9 cellular contexts compared by ENCODE assay signal in genomic region chr17:7481275-7481674, GRCh38. TPM values are rescaled to one million over a fixed set of nuclear protein-coding genes. Genes with fewer than 3 reads are reported as not detected.
A peak's percentile ranks its signal among the peaks of the same experiment; 100 is the strongest.
DNase-seq lines count a peak whose midpoint lies in the region; ATAC-seq and TF ChIP-seq lines count a peak whose summit lies in the region.
"Not testable (repeated sequence)": the region's sequence is repeated elsewhere in the genome, so short reads cannot be mapped to it uniquely, and the experiment has no call there.
"Had no signal": no experiment of that assay in that cellular context is flagged by ENCODE, and none has a peak within 500 bp of the region (broad histone marks: within the 10 kb centered on the region; RNA-seq: fewer than 3 reads in every experiment).

Gene SLC35G6 (plus strand): TSS chr17:7481446. CDS start chr17:7481517, 71 bp downstream.

- H3K4me1 ChIP-seq in BLaER1 (peaks cover 66% of the 10 kb centered on the region), adipocyte (ENCODE audit: control insufficient read depth, insufficient read depth, low read length) (peaks cover 39% of the 10 kb centered on the region), esophagus (ENCODE audit: control insufficient read depth in 2 of 2, insufficient read depth in 2 of 2, low read length in 1 of 2) (peaks cover 7 to 29% of the 10 kb centered on the region in 2 donors), lower lobe of right lung (peaks cover 48% of the 10 kb centered on the region)

- H3K4me1 Mint-ChIP-seq in IgD-negative memory B cell (peaks cover 39 to 48% (median 43%) of the 10 kb centered on the region in 3 donors), osteocyte (ENCODE audit: unreplicated experiment) (peaks cover 63% of the 10 kb centered on the region)

- peaks cover 41% of the 10 kb centered on the region for H4K20me1 ChIP-seq in BLaER1

- TF ChIP-seq CTCF in WERI-Rb-1 (IDR thresholded peaks at IDR 0.05; ENCODE audit: low read depth, low read length); lower lobe of right lung (IDR thresholded peaks at IDR 0.05); osteocyte (IDR thresholded peaks at IDR 0.05): not testable (repeated sequence)

- H3K9me3 Mint-ChIP-seq in IgD-negative memory B cell; osteocyte (ENCODE audit: unreplicated experiment): not testable (repeated sequence)

- intact Hi-C loops in lower lobe of right lung (cut with DNase I): not testable (repeated sequence)

- not testable (repeated sequence) for H3K27me3 Mint-ChIP-seq in IgD-negative memory B cell; osteocyte (ENCODE audit: unreplicated experiment)

- peak within 1 kb of the TSS; percentile 96 for H3K4me3 ChIP-seq in BLaER1
- peak within 1 kb of the TSS; percentile 67; the same call in 1 of the 2 replicates for H3K4me3 ChIP-seq in WERI-Rb-1 (ENCODE audit: low read depth, low read length)
- peak within 1 kb of the TSS; percentile 88 for H3K4me3 ChIP-seq in adipocyte (ENCODE audit: low read length)
- H3K4me3 ChIP-seq in esophagus (ENCODE audit: low read depth in 1 of 2, low read length in 2 of 2): not testable (repeated sequence)
- H3K4me3 ChIP-seq in lower lobe of right lung: peak within 1 kb of the TSS; percentile 86

- not testable (repeated sequence) for H3K36me3 Mint-ChIP-seq in IgD-negative memory B cell; osteocyte (ENCODE audit: unreplicated experiment)

- H3K9ac ChIP-seq in BLaER1: peak within 1 kb of the TSS; percentile 99
- peak within 1 kb of the TSS; percentile 98 for H3K9ac ChIP-seq in adipocyte (ENCODE audit: low read length)

- not testable (repeated sequence) for ATAC-seq in lower lobe of right lung

- not testable (repeated sequence) for H3K27me3 ChIP-seq in BLaER1; WERI-Rb-1 (ENCODE audit: insufficient read depth, low read depth, severe bottlenecking); adipocyte (replicated peaks; ENCODE audit: control insufficient read depth, insufficient read depth, low read length); esophagus (ENCODE audit: control insufficient read depth in 1 of 2, insufficient read depth in 2 of 2, low read length in 2 of 2); lower lobe of right lung (ENCODE audit: low read depth)

- WGBS in esophagus, 2 donors: 93% methylated on average over 4 of the region's 4 CpGs

- DNase-seq in WERI-Rb-1; adipocyte (ENCODE audit: low read depth); lower lobe of right lung; osteocyte (ENCODE audit: extremely low spot score, unreplicated experiment): not testable (repeated sequence)

- not testable (repeated sequence) for H3K9me3 ChIP-seq in BLaER1; WERI-Rb-1 (ENCODE audit: severe bottlenecking); adipocyte (ENCODE audit: control insufficient read depth, low read length); esophagus (ENCODE audit: control insufficient read depth in 2 of 2, insufficient read depth in 1 of 2, low read depth in 1 of 2, low read length in 1 of 2); lower lobe of right lung

- H3K4me3 Mint-ChIP-seq in IgD-negative memory B cell: peak within 1 kb of the TSS; percentile 84 to 98 (median 92)
- peak within 1 kb of the TSS; percentile 84 for H3K4me3 Mint-ChIP-seq in osteocyte (ENCODE audit: unreplicated experiment)

- not testable (repeated sequence) for H3K36me3 ChIP-seq in BLaER1; WERI-Rb-1; adipocyte (ENCODE audit: control insufficient read depth, insufficient read depth, low read length, severe bottlenecking); esophagus (ENCODE audit: control insufficient read depth in 2 of 2, insufficient read depth in 2 of 2, low read length in 1 of 2); lower lobe of right lung

- H3K27ac ChIP-seq in BLaER1 (peak within 1 kb of the TSS; percentile 100), WERI-Rb-1 (peak within 1 kb of the TSS; percentile 97), esophagus (ENCODE audit: low read depth in 2 of 2, low read length in 1 of 2) (peak within 1 kb of the TSS; percentile 96 to 100), lower lobe of right lung (peak within 1 kb of the TSS; percentile 100), temporal lobe (ENCODE audit: low read depth, low read length) (peak within 1 kb of the TSS; percentile 99)

- H3K27ac Mint-ChIP-seq in IgD-negative memory B cell (peak within 1 kb of the TSS; percentile 96 to 99 (median 98)), osteocyte (ENCODE audit: unreplicated experiment) (peak within 1 kb of the TSS; percentile 100)

- H3K4me2 ChIP-seq in BLaER1: peak within 1 kb of the TSS; percentile 80

RNA-seq across cellular contexts. Expression of gene SLC35G6, which starts in this region (rescaled TPM):
- not detected for polyA plus RNA-seq in IgD-negative memory B cell
- under 1 TPM in 1 of 2 donors, not detected in 1; 0.01 TPM for polyA plus RNA-seq in esophagus
- not detected for total RNA-seq in lower lobe of right lung
- total RNA-seq in osteocyte: not detected in 2 replicates
- total RNA-seq in temporal lobe: not detected
- total RNA-seq: right lobe of liver had no signal
